In the genomic region with DNA sequence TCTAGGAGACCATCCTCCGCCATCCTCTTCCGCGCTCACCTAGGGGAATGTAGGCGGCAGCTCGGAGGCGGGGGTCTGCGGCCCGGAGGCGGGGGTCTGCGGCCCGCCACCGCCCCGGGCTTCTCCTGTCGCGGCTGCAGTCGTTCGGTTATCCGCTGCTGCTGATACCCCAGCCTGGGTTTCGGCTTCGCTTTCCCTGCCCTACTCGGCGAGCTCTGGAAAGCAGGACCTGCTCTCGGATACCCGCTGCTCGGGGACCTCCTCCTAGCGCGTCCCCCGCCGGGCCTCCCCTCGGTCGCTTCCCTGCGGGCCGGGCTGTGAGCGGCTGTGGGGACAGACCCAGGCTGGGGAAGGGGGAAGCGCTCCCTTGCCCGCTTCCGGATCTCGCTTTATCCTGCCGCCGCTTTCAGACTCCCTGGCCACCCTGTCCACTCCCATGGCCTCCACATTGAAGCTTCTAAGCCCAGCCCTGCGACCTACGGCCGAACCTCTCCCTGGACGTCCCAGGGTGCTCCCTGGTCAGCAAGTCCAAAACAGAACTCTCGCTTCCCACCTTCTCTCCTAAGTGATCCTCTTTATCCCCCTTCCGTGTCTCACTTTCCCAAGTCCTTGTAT, we compare ENCODE assay signal across 8 cellular contexts. TPM values are rescaled to one million over a fixed set of nuclear protein-coding genes. Genes with fewer than 3 reads are reported as not detected.
DNase-seq lines count a peak whose midpoint lies in the region; ATAC-seq, FAIRE-seq and TF ChIP-seq lines count a peak whose summit lies in the region.

No MANE protein-coding gene starts in this region.

- TF ChIP-seq RAD21 in A549 (conservative IDR thresholded peaks at IDR 0.05 in 1 of 2, IDR thresholded peaks at IDR 0.05 in 1 of 2): no peak

- WGBS in A549 (ENCODE audit: missing lambda C conversion rate): 59% methylated on average over 43 of the region's 46 CpGs

- DNase-seq in A549 (ENCODE audit: low read depth in 1 of 2, low spot score in 1 of 2): no peak
- DNase-seq in activated naive CD4-positive, alpha-beta T cell treated with anti-CD3 and anti-CD28 coated beads, Interleukin-2, amount 10 ng/mL, durations not matched to agents 7 days and 5 days: peak; percentile 48
- DNase-seq in H4 (ENCODE audit: low spot score): no peak
- no peak for DNase-seq in foreskin keratinocyte

- no peak overlapping the region for H3K27ac Mint-ChIP-seq in activated naive CD4-positive, alpha-beta T cell treated with anti-CD3 and anti-CD28 coated beads, Interleukin-2, amount 10 ng/mL, durations not matched to agents 7 days and 5 days

- H3K4me2 ChIP-seq in A549: peak overlapping the region; percentile 89

- CTCF ChIA-PET in A549 (lab: Yijun Ruan, JAX) (interaction anchor here (1.0 to 5.2 kb wide), 5 partner anchors 10 to 124 kb away, joined by 3 to 30 read pairs (median 5); no protein-coding TSS in a partner anchor), HEK293 (lab: Yijun Ruan, JAX) (interaction anchor here (1.0 to 2.0 kb wide), 4 partner anchors 11 to 226 kb away, joined by 4 to 6 read pairs (median 4); partner anchors contain the start of gene TP53I3)
- CTCF ChIA-PET in activated naive CD4-positive, alpha-beta T cell treated with anti-CD3 and anti-CD28 coated beads, Interleukin-2, amount 10 ng/mL, durations not matched to agents 7 days and 5 days (lab: Charles Lee): interaction anchor here (1.2 to 1.4 kb wide), 2 partner anchors 34 to 229 kb away, joined by 3 to 5 read pairs; partner anchors contain the start of gene TP53I3

- peaks cover 0 to 12% of the 10 kb centered on the region in 2 experiments; a peak in 1 of 3 replicates for H3K36me3 ChIP-seq in HEK293 (ENCODE audit: control insufficient read depth in 2 of 2, insufficient read depth in 1 of 2, low read length in 2 of 2)

- H3K27ac ChIP-seq in A549 (peak overlapping the region; percentile 78 to 86; a peak in 5 of 6 replicates), HEK293 (ENCODE audit: extremely low read depth, low read depth, low read length) (peak overlapping the region; percentile 66; the same call in 1 of the 2 replicates), skin epidermis (peak overlapping the region in 14 of 21 experiments; percentile 8 to 71 (median 46)), foreskin keratinocyte (no peak overlapping the region)

- peaks cover 31% of the 10 kb centered on the region for H3K4me1 Mint-ChIP-seq in activated naive CD4-positive, alpha-beta T cell treated with anti-CD3 and anti-CD28 coated beads, Interleukin-2, amount 10 ng/mL, durations not matched to agents 7 days and 5 days

- no peaks in the 10 kb centered on the region for H3K27me3 ChIP-seq in foreskin keratinocyte

- TF ChIP-seq EP300 in A549 (IDR thresholded peaks at IDR 0.05): no peak

- no peak overlapping the region for H3K4me3 Mint-ChIP-seq in activated naive CD4-positive, alpha-beta T cell treated with anti-CD3 and anti-CD28 coated beads, Interleukin-2, amount 10 ng/mL, durations not matched to agents 7 days and 5 days

- H3K9me3 ChIP-seq in A549: no peaks in the 10 kb centered on the region
- no peaks in the 10 kb centered on the region for H3K9me3 ChIP-seq in HEK293 (ENCODE audit: control insufficient read depth, insufficient read depth, low read depth, low read length)

- POLR2A ChIA-PET in A549 (lab: Yijun Ruan, JAX): interaction anchor here (2.8 kb wide), 1 partner anchor 34 kb away, joined by 8 read pairs; the partner anchor contains the start of gene TP53I3
- POLR2A ChIA-PET in HEK293 (lab: Yijun Ruan, JAX): interaction anchor here (0.8 to 3.6 kb wide), 3 partner anchors 11 to 123 kb away, joined by 4 to 20 read pairs (median 7); partner anchors contain the start of genes ATAD2B and SF3B6

- peaks cover 11% of the 10 kb centered on the region for H3K27me3 Mint-ChIP-seq in activated naive CD4-positive, alpha-beta T cell treated with anti-CD3 and anti-CD28 coated beads, Interleukin-2, amount 10 ng/mL, durations not matched to agents 7 days and 5 days

- ATAC-seq in A549 (peak in 1 of 2 experiments; percentile 2; a peak in 2 of 6 replicates), GM21526 (IDR thresholded peaks at IDR 0.05; ENCODE audit: low FRiP score, unreplicated experiment) (no peak), foreskin keratinocyte (no peak)

- H3K4me3 ChIP-seq in A549 (peak overlapping the region; percentile 76), HEK293 (ENCODE audit: low read depth, low read length) (peak overlapping the region; percentile 79), iPS-11a (ENCODE audit: low read depth, low read length) (peak overlapping the region; percentile 69), skin epidermis (peak overlapping the region; percentile 52 to 86 (median 77))

- peaks cover 2% of the 10 kb centered on the region for H3K36me3 Mint-ChIP-seq in activated naive CD4-positive, alpha-beta T cell treated with anti-CD3 and anti-CD28 coated beads, Interleukin-2, amount 10 ng/mL, durations not matched to agents 7 days and 5 days

- FAIRE-seq in A549 (lab: Jason Lieb, UNC): no peak

- no peaks in the 10 kb centered on the region for H3K9me3 Mint-ChIP-seq in activated naive CD4-positive, alpha-beta T cell treated with anti-CD3 and anti-CD28 coated beads, Interleukin-2, amount 10 ng/mL, durations not matched to agents 7 days and 5 days

- no peak for TF ChIP-seq CTCF in A549 (IDR thresholded peaks at IDR 0.05)
- TF ChIP-seq CTCF in HEK293 (tag by site-specific recombination; IDR thresholded peaks at IDR 0.05): no peak
- TF ChIP-seq CTCF in foreskin keratinocyte (conservative IDR thresholded peaks at IDR 0.05): no peak

- TF ChIP-seq POLR2A in A549 (IDR thresholded peaks at IDR 0.05; ENCODE audit: low read length): no peak

- H3K4me1 ChIP-seq in A549 (peaks cover 24% of the 10 kb centered on the region), HEK293 (ENCODE audit: control insufficient read depth, insufficient read depth, low read length) (peaks cover 9% of the 10 kb centered on the region; the same call in 1 of the 2 replicates), foreskin keratinocyte (peaks cover 17% of the 10 kb centered on the region)

TF ChIP-seq in A549, 52 proteins besides CTCF, POLR2A, EP300 and RAD21 (continues in another document):
- no peak for TF ChIP-seq TFCP2L1 (CRISPR knock-in tag; IDR thresholded peaks at IDR 0.05)
- TF ChIP-seq NPAS2 (CRISPR knock-in tag; IDR thresholded peaks at IDR 0.05; ENCODE audit: borderline replicate concordance): no peak

RNA-seq across cellular contexts. Expression of gene FKBP1B, which starts 0.6 kb away (rescaled TPM):
- polyA plus RNA-seq in A549 (2011; rRNA removed) (16.1 and 23.4 TPM in 2 replicates), A549 (2017; fragmentation: RNase III; extraction: RNeasy Plus Mini Kit Qiagen cat#74134 plus additional on column Dnase treatment) (8.5 to 9.1 TPM (median 8.9 TPM) in 3 replicates), foreskin keratinocyte (20.3 and 23.6 TPM in 2 replicates)
- polyA plus RNA-seq in A549 (2012; cell fraction: cytosol; rRNA removed): 23.5 and 24.2 TPM in 2 replicates
- 10.0 and 12.5 TPM in 2 replicates for polyA plus RNA-seq in A549 (2012; cell fraction: nucleus; rRNA removed)
- 7.6 and 8.4 TPM in 2 replicates for polyA minus RNA-seq in A549 (2011; rRNA and poly(A)+ RNA removed)
- 0.58 TPM in 1 of 2 replicates, not detected in the other for total RNA-seq in H4 (2014; rRNA removed; shearing (Covaris generic))
- 15.2 and 16.7 TPM in 2 replicates for total RNA-seq in foreskin keratinocyte

RNA-seq across cellular contexts. Expression of gene WDCP, which starts 3.0 kb away (rescaled TPM):
- polyA plus RNA-seq in A549 (2011; rRNA removed): 20.8 and 30.1 TPM in 2 replicates
- 6.7 and 8.4 TPM in 2 replicates for polyA plus RNA-seq in A549 (2012; cell fraction: cytosol; rRNA removed)
- 6.6 and 9.5 TPM in 2 replicates for polyA plus RNA-seq in A549 (2012; cell fraction: nucleus; rRNA removed)
- polyA plus RNA-seq in A549 (2017; fragmentation: RNase III; extraction: RNeasy Plus Mini Kit Qiagen cat#74134 plus additional on column Dnase treatment): 12.1 to 12.9 TPM (median 12.7 TPM) in 3 replicates
- 39.7 and 56.6 TPM in 2 replicates for polyA minus RNA-seq in A549 (2011; rRNA and poly(A)+ RNA removed)
- 7.1 and 7.6 TPM in 2 replicates for total RNA-seq in H4 (2014; rRNA removed; shearing (Covaris generic))
- total RNA-seq in foreskin keratinocyte: 10.3 and 10.4 TPM in 2 replicates
- 3.7 and 4.9 TPM in 2 replicates for polyA plus RNA-seq in foreskin keratinocyte

RNA-seq across cellular contexts. Expression of gene SF3B6, which starts 26.0 kb away (rescaled TPM):
- polyA plus RNA-seq in A549 (2011; rRNA removed) (296 and 315 TPM in 2 replicates), A549 (2017; fragmentation: RNase III; extraction: RNeasy Plus Mini Kit Qiagen cat#74134 plus additional on column Dnase treatment) (244 to 276 TPM (median 260 TPM) in 3 replicates), foreskin keratinocyte (232 and 280 TPM in 2 replicates)
- 133 and 171 TPM in 2 replicates for polyA plus RNA-seq in A549 (2012; cell fraction: cytosol; rRNA removed)
- polyA plus RNA-seq in A549 (2012; cell fraction: nucleus; rRNA removed): 45.9 and 85.7 TPM in 2 replicates
- polyA minus RNA-seq in A549 (2011; rRNA and poly(A)+ RNA removed): 19.5 and 28.0 TPM in 2 replicates
- total RNA-seq in H4 (2014; rRNA removed; shearing (Covaris generic)): 178 and 188 TPM in 2 replicates
- 176 and 192 TPM in 2 replicates for total RNA-seq in foreskin keratinocyte

RNA-seq across cellular contexts. Expression of gene TP53I3, which starts 34.5 kb away (rescaled TPM):
- polyA plus RNA-seq in A549 (2011; rRNA removed): 93.7 and 99.1 TPM in 2 replicates
- 150 and 186 TPM in 2 replicates for polyA plus RNA-seq in A549 (2012; cell fraction: cytosol; rRNA removed)
- polyA plus RNA-seq in A549 (2012; cell fraction: nucleus; rRNA removed): 347 and 392 TPM in 2 replicates
- 173 to 183 TPM (median 173 TPM) in 3 replicates for polyA plus RNA-seq in A549 (2017; fragmentation: RNase III; extraction: RNeasy Plus Mini Kit Qiagen cat#74134 plus additional on column Dnase treatment)
- 64.4 and 101 TPM in 2 replicates for polyA minus RNA-seq in A549 (2011; rRNA and poly(A)+ RNA removed)
- total RNA-seq in H4 (2014; rRNA removed; shearing (Covaris generic)): 4.9 and 5.1 TPM in 2 replicates
- 38.4 and 59.8 TPM in 2 replicates for total RNA-seq in foreskin keratinocyte
- polyA plus RNA-seq in foreskin keratinocyte: 39.4 and 61.3 TPM in 2 replicates

RNA-seq across cellular contexts. Expression of gene MFSD2B, which starts 40.3 kb away (rescaled TPM):
- polyA plus RNA-seq in A549 (2011; rRNA removed): 0.09 and 0.15 TPM in 2 replicates
- polyA plus RNA-seq in A549 (2012; cell fraction: cytosol; rRNA removed): 0.09 and 0.22 TPM in 2 replicates
- polyA plus RNA-seq in A549 (2012; cell fraction: nucleus; rRNA removed): 0.34 and 0.46 TPM in 2 replicates
- 0.17 to 0.36 TPM (median 0.25 TPM) in 3 replicates for polyA plus RNA-seq in A549 (2017; fragmentation: RNase III; extraction: RNeasy Plus Mini Kit Qiagen cat#74134 plus additional on column Dnase treatment)
- 0.29 and 1.1 TPM in 2 replicates for polyA minus RNA-seq in A549 (2011; rRNA and poly(A)+ RNA removed)
- 0.72 TPM in 1 of 2 replicates, not detected in the other for total RNA-seq in H4 (2014; rRNA removed; shearing (Covaris generic))
- total RNA-seq in foreskin keratinocyte: 0.04 TPM in 1 of 2 replicates, not detected in the other
- polyA plus RNA-seq in foreskin keratinocyte: 0.01 TPM in 1 of 2 replicates, not detected in the other

Comparison
In these comparisons a context has a peak if more than half of its experiments do, and no peak if none do; other contexts are left out.
1. RNA of gene FKBP1B, which starts 0.6 kb away (total RNA-seq): 15.2 to 16.7 TPM in foreskin keratinocyte; 0.58 TPM in H4; every median in the first group is over 10 times any median in the second.
2. Peak in every context shown above with its lines, with median percentiles within 50 percentile points of each other: H3K4me3 ChIP-seq.